8 cellular contexts compared by ENCODE assay signal in the genomic region with DNA sequence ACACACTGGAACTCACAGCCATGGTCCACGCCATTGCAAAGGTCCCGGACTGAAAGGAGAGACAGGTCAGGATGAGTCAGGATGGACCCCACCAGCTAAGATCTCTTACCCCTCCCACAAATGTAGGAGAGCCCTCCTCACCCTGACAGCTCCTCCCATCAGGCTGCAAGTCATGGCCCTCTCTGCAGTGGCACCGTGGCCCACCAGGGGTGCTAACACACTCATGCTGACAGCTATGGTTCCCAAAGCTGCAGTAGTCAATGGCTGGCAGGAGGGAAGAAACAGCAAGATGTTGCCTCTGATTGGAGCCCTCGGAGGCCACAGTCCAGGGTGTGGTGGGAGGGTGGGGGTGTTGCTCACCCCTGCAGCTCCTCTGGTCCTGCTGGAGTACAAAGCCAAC. TPM values are rescaled to one million over a fixed set of nuclear protein-coding genes. Genes with fewer than 3 reads are reported as not detected.
A peak's percentile ranks its signal among the peaks of the same experiment; 100 is the strongest.
DNase-seq lines count a peak whose midpoint lies in the region; ATAC-seq and TF ChIP-seq lines count a peak whose summit lies in the region.

No MANE protein-coding gene starts in this region.

- intact Hi-C loops in CD14-positive monocyte (cut with micrococcal nuclease): no loop called here

- H3K36me3 Mint-ChIP-seq in CD14-positive monocyte: no peaks in the 10 kb centered on the region

- TF ChIP-seq CTCF in CD14-positive monocyte (IDR thresholded peaks at IDR 0.05): peak; percentile 41

- ATAC-seq in GM19351 (IDR thresholded peaks at IDR 0.05; ENCODE audit: unreplicated experiment) (peak; percentile 77), HG03159 (IDR thresholded peaks at IDR 0.05; ENCODE audit: unreplicated experiment) (no peak)

- no peaks in the 10 kb centered on the region for H3K4me1 Mint-ChIP-seq in CD14-positive monocyte

- no peak overlapping the region for H3K4me3 Mint-ChIP-seq in CD14-positive monocyte

- DNase-seq in CD14-positive monocyte (ENCODE audit: low spot score) (no peak), OCI-M1 (lab: John Stamatoyannopoulos, UW) (peak; percentile 55), ecto neural progenitor cell (ENCODE audit: low spot score) (peak; percentile 73), NCI-H2171 (lab: John Stamatoyannopoulos, UW) (no peak), medulla oblongata (ENCODE audit: extremely low spot score) (no peak)
- peak; percentile 32 to 53 for DNase-seq in stimulated activated CD4-positive, alpha-beta T cell treated with anti-CD3 and anti-CD28 coated beads, Interleukin-4, amount 100 ng/mL, for 48 hours (ENCODE audit: low read depth in 2 of 2)

- no peak overlapping the region for H3K27ac Mint-ChIP-seq in CD14-positive monocyte

- H3K27me3 Mint-ChIP-seq in CD14-positive monocyte (ENCODE audit: low read depth in 3 of 3): peaks cover 15 to 35% (median 26%) of the 10 kb centered on the region in 3 donors

- H3K9me3 Mint-ChIP-seq in CD14-positive monocyte: peaks cover 0 to 7% (median 1%) of the 10 kb centered on the region in 7 donors

RNA-seq across cellular contexts. Expression of a gene that starts 5.7 kb away (rescaled TPM):
- not detected for polyA plus RNA-seq in CD14-positive monocyte

RNA-seq across cellular contexts. Expression of a gene that starts 7.1 kb away (rescaled TPM):
- polyA plus RNA-seq in CD14-positive monocyte: not detected

RNA-seq across cellular contexts. Expression of a gene that starts 46.6 kb away (rescaled TPM):
- 1 to 10 TPM in 1 of 2 donors, under 1 TPM in 1; 0.71 to 1.2 TPM for polyA plus RNA-seq in CD14-positive monocyte

RNA-seq across cellular contexts. Expression of a gene that starts 47.3 kb away (rescaled TPM):
- polyA plus RNA-seq in CD14-positive monocyte: 1 to 10 TPM; 1.6 to 1.9 TPM

Comparison
In these comparisons a context has a peak if more than half of its experiments do, and no peak if none do; other contexts are left out.
1. DNase-seq: peak in OCI-M1 (single experiment), ecto neural progenitor cell (single experiment) and stimulated activated CD4-positive, alpha-beta T cell treated with anti-CD3 and anti-CD28 coated beads, Interleukin-4, amount 100 ng/mL, for 48 hours (2 of 2); none in CD14-positive monocyte (single experiment), NCI-H2171 (single experiment) and medulla oblongata (single experiment).